Comparison of ENCODE assay signal across 1 cellular context in the genomic region with DNA sequence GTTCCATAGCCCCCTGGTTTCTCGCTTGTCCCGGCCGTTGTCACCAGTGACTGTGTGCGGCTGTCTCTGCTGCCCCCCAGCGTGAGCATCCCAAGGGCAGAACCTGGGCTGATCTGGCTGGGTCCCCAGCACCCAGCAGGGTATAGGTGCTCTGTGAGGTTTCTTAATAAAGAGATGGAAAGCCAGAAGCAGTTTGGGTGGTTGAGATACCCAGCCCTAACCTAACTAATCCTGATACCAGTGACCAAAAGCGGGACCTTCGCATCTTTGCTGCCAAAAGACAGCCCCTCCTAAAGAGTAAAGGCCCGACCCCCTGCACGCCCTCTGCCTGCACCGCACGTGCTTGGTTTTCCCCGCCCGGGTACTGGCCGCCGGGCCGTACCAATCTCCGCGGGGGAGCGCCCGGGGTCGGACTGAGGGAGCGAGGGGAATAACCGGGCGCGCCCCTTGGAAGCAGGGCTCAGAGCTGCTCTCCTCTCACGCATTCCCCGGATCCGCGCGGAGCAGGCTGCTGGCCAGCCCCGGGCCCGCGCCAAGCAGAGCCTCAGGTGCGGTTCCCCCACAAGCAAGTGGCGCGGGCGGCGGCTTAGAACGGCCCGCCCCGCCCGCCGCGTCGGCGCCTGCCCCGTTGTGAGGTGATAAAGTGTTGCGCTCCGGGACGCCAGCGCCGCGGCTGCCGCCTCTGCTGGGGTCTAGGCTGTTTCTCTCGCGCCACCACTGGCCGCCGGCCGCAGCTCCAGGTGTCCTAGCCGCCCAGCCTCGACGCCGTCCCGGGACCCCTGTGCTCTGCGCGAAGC.
A peak's percentile ranks its signal among the peaks of the same experiment; 100 is the strongest.
TF ChIP-seq lines count a peak whose summit lies in the region.

A gene with protein sequence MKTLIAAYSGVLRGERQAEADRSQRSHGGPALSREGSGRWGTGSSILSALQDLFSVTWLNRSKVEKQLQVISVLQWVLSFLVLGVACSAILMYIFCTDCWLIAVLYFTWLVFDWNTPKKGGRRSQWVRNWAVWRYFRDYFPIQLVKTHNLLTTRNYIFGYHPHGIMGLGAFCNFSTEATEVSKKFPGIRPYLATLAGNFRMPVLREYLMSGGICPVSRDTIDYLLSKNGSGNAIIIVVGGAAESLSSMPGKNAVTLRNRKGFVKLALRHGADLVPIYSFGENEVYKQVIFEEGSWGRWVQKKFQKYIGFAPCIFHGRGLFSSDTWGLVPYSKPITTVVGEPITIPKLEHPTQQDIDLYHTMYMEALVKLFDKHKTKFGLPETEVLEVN (plus strand): TSS at position 667 of the 797 bp plus-strand sequence. CDS start 214 bp downstream, outside the sequence.

TF ChIP-seq in IMR-90, 13 proteins besides CTCF, POLR2A, EP300 and RAD21:
- TF ChIP-seq, protein P1, sequence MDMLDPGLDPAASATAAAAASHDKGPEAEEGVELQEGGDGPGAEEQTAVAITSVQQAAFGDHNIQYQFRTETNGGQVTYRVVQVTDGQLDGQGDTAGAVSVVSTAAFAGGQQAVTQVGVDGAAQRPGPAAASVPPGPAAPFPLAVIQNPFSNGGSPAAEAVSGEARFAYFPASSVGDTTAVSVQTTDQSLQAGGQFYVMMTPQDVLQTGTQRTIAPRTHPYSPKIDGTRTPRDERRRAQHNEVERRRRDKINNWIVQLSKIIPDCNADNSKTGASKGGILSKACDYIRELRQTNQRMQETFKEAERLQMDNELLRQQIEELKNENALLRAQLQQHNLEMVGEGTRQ (IDR thresholded peaks at IDR 0.05; ENCODE audit: low read depth, low read length): peak; percentile 18; the same call in 1 of the 2 replicates
- TF ChIP-seq FOS (IDR thresholded peaks at IDR 0.05; ENCODE audit: low read depth, low read length): no peak
- TF ChIP-seq BHLHE40 (IDR thresholded peaks at IDR 0.05; ENCODE audit: low read depth, low read length): peak; percentile 95
